12 cellular contexts compared by ENCODE assay signal in genomic region chr9:109181284-109181683, GRCh38. TPM values are rescaled to one million over a fixed set of nuclear protein-coding genes. Genes with fewer than 3 reads are reported as not detected.
DNase-seq lines count a peak whose midpoint lies in the region; ATAC-seq, FAIRE-seq and TF ChIP-seq lines count a peak whose summit lies in the region.
"Had no signal": no experiment of that assay in that cellular context is flagged by ENCODE, and none has a peak within 500 bp of the region (broad histone marks: within the 10 kb centered on the region; RNA-seq: fewer than 3 reads in every experiment).

No MANE protein-coding gene starts in this region.

- intact Hi-C loops in pancreas (cut with DNase I) = no loop called here
- intact Hi-C loops in posterior vena cava (cut with DNase I) = no loop called here
- intact Hi-C loops in esophagus squamous epithelium (cut with DNase I) = no loop called here

- DNase-seq in GM12865 (ENCODE audit: low read depth) = peak; percentile 90
- no peak for DNase-seq in pancreas
- no peak for DNase-seq in NOMO-1 treated with DMSO at 0.1 percent for 48 hours (lab: John Stamatoyannopoulos, UW; ENCODE audit: unreplicated experiment)
- no peak for DNase-seq in posterior vena cava (ENCODE audit: low spot score)
- no peak for DNase-seq in esophagus squamous epithelium (lab: John Stamatoyannopoulos, UW)
- DNase-seq: endodermal cell had no signal

- 93 to 100% methylated on average over 1 of the region's 1 CpG for WGBS in pancreas, 2 donors
- WGBS in esophagus squamous epithelium, 2 donors = 70 to 100% methylated on average over 1 of the region's 1 CpG

- H3K9me3 ChIP-seq in pancreas = no peaks in the 10 kb centered on the region
- H3K9me3 ChIP-seq in esophagus squamous epithelium = no peaks in the 10 kb centered on the region
- H3K9me3 ChIP-seq: SJSA1 had no signal

- peak; percentile 73 for ATAC-seq in GM19455 (IDR thresholded peaks at IDR 0.05; ENCODE audit: unreplicated experiment)
- peak; percentile 75 for ATAC-seq in HG03280 (IDR thresholded peaks at IDR 0.05; ENCODE audit: unreplicated experiment)
- no peak for ATAC-seq in pancreas

- no peaks in the 10 kb centered on the region for H3K27me3 Mint-ChIP-seq in activated naive CD4-positive, alpha-beta T cell treated with anti-CD3 and anti-CD28 coated beads, Interleukin-2, amount 50 U/mL, for 24 hours

- H3K27ac ChIP-seq in pancreas (no peak overlapping the region), esophagus squamous epithelium (no peak overlapping the region)
- H3K27ac ChIP-seq: SJSA1 had no signal

- H3K4me3 ChIP-seq in GM12865 (ENCODE audit: low read depth, low read length) (no peak overlapping the region), pancreas (no peak overlapping the region), esophagus squamous epithelium (no peak overlapping the region)
- H3K4me3 ChIP-seq: SJSA1 had no signal

- H3K36me3 ChIP-seq in pancreas (no peaks in the 10 kb centered on the region), esophagus squamous epithelium (no peaks in the 10 kb centered on the region)
- H3K36me3 ChIP-seq: SJSA1 had no signal

- TF ChIP-seq CTCF in GM12865 (IDR thresholded peaks at IDR 0.05; ENCODE audit: insufficient read depth, low read depth, low read length, missing control alignments) = no peak
- no peak for TF ChIP-seq CTCF in pancreas (IDR thresholded peaks at IDR 0.05)
- no peak for TF ChIP-seq CTCF in esophagus squamous epithelium (IDR thresholded peaks at IDR 0.05)

- H3K4me3 Mint-ChIP-seq in activated naive CD4-positive, alpha-beta T cell treated with anti-CD3 and anti-CD28 coated beads, Interleukin-2, amount 50 U/mL, for 24 hours = peak overlapping the region; percentile 15
- H3K4me3 Mint-ChIP-seq: endodermal cell, nephron had no signal

- no peak for FAIRE-seq in pancreas (lab: Jason Lieb, UNC)
- FAIRE-seq: urothelium cell line had no signal

- no peaks in the 10 kb centered on the region for H3K27me3 ChIP-seq in pancreas
- H3K27me3 ChIP-seq in esophagus squamous epithelium = peaks cover 0 to 17% (median 0%) of the 10 kb centered on the region in 4 donors
- H3K27me3 ChIP-seq: SJSA1 had no signal

- H3K4me1 ChIP-seq in pancreas (no peaks in the 10 kb centered on the region), esophagus squamous epithelium (peaks cover 0 to 5% (median 0%) of the 10 kb centered on the region in 3 donors)
- H3K4me1 ChIP-seq: SJSA1 had no signal

- H3K9me3 Mint-ChIP-seq in activated naive CD4-positive, alpha-beta T cell treated with anti-CD3 and anti-CD28 coated beads, Interleukin-2, amount 50 U/mL, for 24 hours = no peaks in the 10 kb centered on the region
- H3K9me3 Mint-ChIP-seq: endodermal cell, nephron had no signal

- peaks cover 17% of the 10 kb centered on the region for H3K4me1 Mint-ChIP-seq in activated naive CD4-positive, alpha-beta T cell treated with anti-CD3 and anti-CD28 coated beads, Interleukin-2, amount 50 U/mL, for 24 hours
- H3K4me1 Mint-ChIP-seq: endodermal cell, nephron had no signal

- H3K36me3 Mint-ChIP-seq in activated naive CD4-positive, alpha-beta T cell treated with anti-CD3 and anti-CD28 coated beads, Interleukin-2, amount 50 U/mL, for 24 hours = no peaks in the 10 kb centered on the region

- TF ChIP-seq POLR2A in esophagus squamous epithelium (IDR thresholded peaks at IDR 0.05) = no peak

- H3K27ac Mint-ChIP-seq in activated naive CD4-positive, alpha-beta T cell treated with anti-CD3 and anti-CD28 coated beads, Interleukin-2, amount 50 U/mL, for 24 hours = no peak overlapping the region
- H3K27ac Mint-ChIP-seq: endodermal cell, nephron had no signal

RNA-seq across cellular contexts. Expression of gene FRRS1L, which starts 14.2 kb away (rescaled TPM):
- total RNA-seq in pancreas (1 to 10 TPM in 2 of 6 donors, under 1 TPM in 4; 0.19 to 2.1 (median 0.80) TPM), posterior vena cava (1 to 10 TPM in 1 of 2 donors, under 1 TPM in 1; 0.97 to 2.6 TPM), esophagus squamous epithelium (1 to 10 TPM in 1 of 4 donors, under 1 TPM in 2, not detected in 1; 0.04 to 1.5 (median 0.12) TPM)
- polyA plus RNA-seq in pancreas = 1 to 10 TPM in 1 of 2 donors, under 1 TPM in 1; 0.42 to 3.0 TPM
- total RNA-seq: SJSA1 had no signal

Comparison
In these comparisons a context has a peak if more than half of its experiments do, and no peak if none do; other contexts are left out.
1. ATAC-seq: peak in GM19455 (single experiment) and HG03280 (single experiment); none in pancreas (0 of 4).